Comparison of ENCODE assay signal across 10 cellular contexts in the genomic region with DNA sequence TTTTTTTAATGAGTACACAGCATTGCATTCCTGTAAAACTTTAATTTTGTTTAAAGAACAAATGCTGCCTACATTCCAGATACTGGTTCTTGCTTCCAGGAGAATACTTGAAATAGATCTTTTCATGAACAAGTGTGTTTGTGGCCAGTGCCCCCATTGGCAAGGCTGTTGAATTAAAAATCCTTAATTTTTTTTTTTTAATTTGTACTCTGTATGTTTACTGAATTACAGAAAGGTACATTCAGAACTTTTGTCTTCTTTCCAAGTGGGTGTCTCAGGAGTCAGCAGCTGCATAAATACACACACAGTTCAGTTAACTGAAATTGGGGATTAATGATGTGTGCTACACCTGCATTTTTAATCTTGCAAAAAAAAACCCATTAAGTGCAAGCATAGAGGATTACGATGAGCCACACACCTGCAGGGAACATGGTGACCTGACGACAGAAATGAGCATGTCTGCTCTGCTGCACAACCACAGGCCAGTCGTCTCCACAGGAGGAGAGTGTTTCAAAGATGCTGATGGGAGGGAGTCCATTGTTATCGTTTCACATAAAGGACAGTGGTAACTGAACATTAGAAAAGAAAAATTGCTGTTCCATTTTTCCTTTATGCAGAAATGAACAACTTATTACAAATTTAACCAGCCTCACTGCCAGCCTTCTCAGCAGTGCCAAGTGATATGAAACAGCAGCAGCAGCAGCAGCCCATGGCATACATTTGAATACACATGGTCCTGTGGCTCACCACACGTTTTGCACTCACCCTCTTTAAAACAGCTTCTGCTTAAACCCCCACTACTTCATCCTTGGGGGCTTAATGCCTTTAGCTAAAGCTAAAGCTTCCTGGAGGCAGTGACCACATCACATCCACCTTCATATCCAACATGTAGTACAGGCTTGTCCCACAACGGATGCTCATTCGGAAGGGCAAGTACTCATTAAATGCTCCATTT.
A peak's percentile ranks its signal among the peaks of the same experiment; 100 is the strongest.
DNase-seq lines count a peak whose midpoint lies in the region; ATAC-seq, FAIRE-seq and TF ChIP-seq lines count a peak whose summit lies in the region.
"Had no signal": no experiment of that assay in that cellular context is flagged by ENCODE, and none has a peak within 500 bp of the region (broad histone marks: within the 10 kb centered on the region; RNA-seq: fewer than 3 reads in every experiment).

No MANE protein-coding gene starts in this region.

- CTCF ChIA-PET in HEK293T (lab: Yijun Ruan, JAX), result no interaction called here

- no peak for TF ChIP-seq CTCF in bronchial epithelial cell (IDR thresholded peaks at IDR 0.05; ENCODE audit: insufficient read depth, low read length, severe bottlenecking)

- no peaks in the 10 kb centered on the region for H4K20me1 ChIP-seq in Karpas-422 (ENCODE audit: insufficient read depth, low read depth, low read length)

- H3K9me2 ChIP-seq in Karpas-422 (replicated peaks; ENCODE audit: insufficient read depth, low read length), result no peaks in the 10 kb centered on the region

- no peaks in the 10 kb centered on the region for H3K36me3 Mint-ChIP-seq in T-helper 2 cell treated with Interferon-gamma antibody and Interleukin-4, amounts not matched to agents 5 μg/mL and 100 μg/mL, for 36 hours (ENCODE audit: low read depth)

- H3K4me1 ChIP-seq in Karpas-422 (ENCODE audit: low read length), result peaks cover 92% of the 10 kb centered on the region

- H3K9ac ChIP-seq in Karpas-422 (ENCODE audit: low read length), result peak overlapping the region; percentile 81

- H3K27me3 ChIP-seq in Karpas-422 (ENCODE audit: low read length) (no peaks in the 10 kb centered on the region), bronchial epithelial cell (ENCODE audit: control insufficient read depth, insufficient read depth, low read length) (no peaks in the 10 kb centered on the region)

- H3K4me1 Mint-ChIP-seq in T-helper 2 cell treated with Interferon-gamma antibody and Interleukin-4, amounts not matched to agents 5 μg/mL and 100 μg/mL, for 36 hours (ENCODE audit: low read depth), result peaks cover 21% of the 10 kb centered on the region

- FAIRE-seq in bronchial epithelial cell (lab: Jason Lieb, UNC), result peak; percentile 58
- FAIRE-seq: TTC549 had no signal

- peak overlapping the region; percentile 78 for H3K4me2 ChIP-seq in Karpas-422 (ENCODE audit: low read depth, low read length, poor library complexity, severe bottlenecking)

- POLR2A ChIA-PET in HEK293T (lab: Yijun Ruan, JAX), result no interaction called here

- no peaks in the 10 kb centered on the region for H3K27me3 Mint-ChIP-seq in T-helper 2 cell treated with Interferon-gamma antibody and Interleukin-4, amounts not matched to agents 5 μg/mL and 100 μg/mL, for 36 hours (ENCODE audit: low read depth)

- H3K36me3 ChIP-seq in Karpas-422 (ENCODE audit: insufficient read depth, low read length) (peaks cover 6% of the 10 kb centered on the region; the same call in 1 of the 2 replicates), bronchial epithelial cell (ENCODE audit: control insufficient read depth, insufficient read depth, low read length) (no peaks in the 10 kb centered on the region)

- H3K27ac Mint-ChIP-seq in T-helper 2 cell treated with Interferon-gamma antibody and Interleukin-4, amounts not matched to agents 5 μg/mL and 100 μg/mL, for 36 hours, result no peak overlapping the region

- no peak overlapping the region for H3K4me3 Mint-ChIP-seq in T-helper 2 cell treated with Interferon-gamma antibody and Interleukin-4, amounts not matched to agents 5 μg/mL and 100 μg/mL, for 36 hours

- H3K79me2 ChIP-seq in Karpas-422 (ENCODE audit: low read length), result no peaks in the 10 kb centered on the region

- peak; percentile 33 for ATAC-seq in GM18508 (IDR thresholded peaks at IDR 0.05; ENCODE audit: insufficient read depth, unreplicated experiment)
- ATAC-seq in GM21825 (IDR thresholded peaks at IDR 0.05; ENCODE audit: unreplicated experiment), result peak; percentile 53

- DNase-seq in Karpas-422 (peak; percentile 97), bronchial epithelial cell (ENCODE audit: low read depth) (no peak), medulla oblongata (ENCODE audit: extremely low spot score) (no peak), HEK293T (ENCODE audit: extremely low spot score) (no peak), MV-4-11 (lab: John Stamatoyannopoulos, UW) (no peak)
- DNase-seq in T-helper 2 cell treated with Interferon-gamma antibody and Interleukin-4, amounts not matched to agents 5 μg/mL and 100 μg/mL, for 36 hours (ENCODE audit: low spot score), result no peak

- H3K4me3 ChIP-seq in Karpas-422 (ENCODE audit: low read length) (peak overlapping the region; percentile 54), bronchial epithelial cell (ENCODE audit: low read depth, low read length) (no peak overlapping the region)
- H3K4me3 ChIP-seq: skin epidermis had no signal

- no peaks in the 10 kb centered on the region; the same call in 1 of the 2 replicates for H3K9me3 ChIP-seq in Karpas-422 (ENCODE audit: low read length)

- no peak overlapping the region for H2AFZ ChIP-seq in Karpas-422 (ENCODE audit: low read length)

- H3K9me3 Mint-ChIP-seq in T-helper 2 cell treated with Interferon-gamma antibody and Interleukin-4, amounts not matched to agents 5 μg/mL and 100 μg/mL, for 36 hours, result no peaks in the 10 kb centered on the region

- peak overlapping the region; percentile 100 for H3K27ac ChIP-seq in Karpas-422 (ENCODE audit: low read length)

TF ChIP-seq in HEK293T, 16 proteins besides CTCF, POLR2A, EP300 and RAD21:
- TF ChIP-seq NFRKB (IDR thresholded peaks at IDR 0.05) (no peak), BHLHE40 (IDR thresholded peaks at IDR 0.05; ENCODE audit: borderline replicate concordance) (no peak), FOXK2 (IDR thresholded peaks at IDR 0.05) (no peak), TARDBP (IDR thresholded peaks at IDR 0.05) (no peak), FOXA1 (IDR thresholded peaks at IDR 0.05) (no peak), SP1 (IDR thresholded peaks at IDR 0.05) (no peak), SUZ12 (IDR thresholded peaks at IDR 0.05) (no peak)
